In the genomic region with DNA sequence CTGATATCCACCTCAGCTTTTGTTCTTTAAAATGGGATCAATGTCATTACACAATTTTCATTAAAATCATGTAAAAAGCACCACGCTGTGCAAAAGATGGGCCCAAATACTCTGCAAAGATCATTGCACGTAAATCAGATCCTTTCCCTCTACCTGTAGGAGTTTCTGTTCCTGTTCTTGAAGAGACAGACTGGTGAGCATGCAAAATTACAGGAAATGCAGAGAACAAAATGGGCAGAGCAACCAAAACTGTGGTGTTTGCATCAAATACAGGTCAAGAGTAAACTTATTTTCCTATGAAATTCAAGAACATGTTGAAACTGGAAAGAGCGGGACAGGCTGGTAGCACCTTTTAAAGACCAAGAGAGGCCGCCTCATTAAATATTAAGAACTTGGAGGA, we compare ENCODE assay signal across 1 cellular context.
TF ChIP-seq lines count a peak whose summit lies in the region.

No MANE protein-coding gene starts in this region.

TF ChIP-seq in GM12878, 131 proteins besides CTCF, POLR2A, EP300 and RAD21 (continued from another document):
- TF ChIP-seq NRF1 (conservative IDR thresholded peaks at IDR 0.05; ENCODE audit: low read depth, low read length) (no peak), ZNF217 (IDR thresholded peaks at IDR 0.05) (no peak), ZNF207 (IDR thresholded peaks at IDR 0.05; ENCODE audit: borderline replicate concordance) (no peak), SMC3 (IDR thresholded peaks at IDR 0.05; ENCODE audit: borderline replicate concordance, low read length) (no peak), RBBP5 (conservative IDR thresholded peaks at IDR 0.05) (no peak), SPI1 (IDR thresholded peaks at IDR 0.05; ENCODE audit: borderline replicate concordance, insufficient read depth, low read depth, low read length) (peak; percentile 95), MEF2A (IDR thresholded peaks at IDR 0.05; ENCODE audit: insufficient read depth, low read depth, low read length) (no peak), MTA2 (IDR thresholded peaks at IDR 0.05; ENCODE audit: low read depth) (no peak), JUNB (IDR thresholded peaks at IDR 0.05) (no peak), GATAD2B (conservative IDR thresholded peaks at IDR 0.05; ENCODE audit: low read depth) (no peak), CBFB (IDR thresholded peaks at IDR 0.05; ENCODE audit: low read depth) (no peak), RUNX3 (IDR thresholded peaks at IDR 0.05; ENCODE audit: low read length) (peak; percentile 40; the same call in 1 of the 2 replicates), FOXK2 (IDR thresholded peaks at IDR 0.05) (no peak), STAT1 (conservative IDR thresholded peaks at IDR 0.05) (no peak), HDAC2 (IDR thresholded peaks at IDR 0.05) (no peak), HDGF (IDR thresholded peaks at IDR 0.05) (no peak), YY1 (IDR thresholded peaks at IDR 0.05; ENCODE audit: low read depth, low read length) (no peak), BHLHE40 (IDR thresholded peaks at IDR 0.05; ENCODE audit: borderline replicate concordance in 1 of 2, low read depth in 2 of 2, low read length in 1 of 2) (no peak), BCL11A (IDR thresholded peaks at IDR 0.05; ENCODE audit: low read depth, low read length) (0 out of 2 replicates have a peak, but pooled peaks have one; percentile 31), IKZF1 (conservative IDR thresholded peaks at IDR 0.05) (no peak), CHD1 (IDR thresholded peaks at IDR 0.05; ENCODE audit: low read depth, low read length) (no peak), IKZF2 (IDR thresholded peaks at IDR 0.05) (peak in 1 of 2 experiments; percentile 53; a peak in 1 of 4 replicates)
- TF ChIP-seq, protein P1, sequence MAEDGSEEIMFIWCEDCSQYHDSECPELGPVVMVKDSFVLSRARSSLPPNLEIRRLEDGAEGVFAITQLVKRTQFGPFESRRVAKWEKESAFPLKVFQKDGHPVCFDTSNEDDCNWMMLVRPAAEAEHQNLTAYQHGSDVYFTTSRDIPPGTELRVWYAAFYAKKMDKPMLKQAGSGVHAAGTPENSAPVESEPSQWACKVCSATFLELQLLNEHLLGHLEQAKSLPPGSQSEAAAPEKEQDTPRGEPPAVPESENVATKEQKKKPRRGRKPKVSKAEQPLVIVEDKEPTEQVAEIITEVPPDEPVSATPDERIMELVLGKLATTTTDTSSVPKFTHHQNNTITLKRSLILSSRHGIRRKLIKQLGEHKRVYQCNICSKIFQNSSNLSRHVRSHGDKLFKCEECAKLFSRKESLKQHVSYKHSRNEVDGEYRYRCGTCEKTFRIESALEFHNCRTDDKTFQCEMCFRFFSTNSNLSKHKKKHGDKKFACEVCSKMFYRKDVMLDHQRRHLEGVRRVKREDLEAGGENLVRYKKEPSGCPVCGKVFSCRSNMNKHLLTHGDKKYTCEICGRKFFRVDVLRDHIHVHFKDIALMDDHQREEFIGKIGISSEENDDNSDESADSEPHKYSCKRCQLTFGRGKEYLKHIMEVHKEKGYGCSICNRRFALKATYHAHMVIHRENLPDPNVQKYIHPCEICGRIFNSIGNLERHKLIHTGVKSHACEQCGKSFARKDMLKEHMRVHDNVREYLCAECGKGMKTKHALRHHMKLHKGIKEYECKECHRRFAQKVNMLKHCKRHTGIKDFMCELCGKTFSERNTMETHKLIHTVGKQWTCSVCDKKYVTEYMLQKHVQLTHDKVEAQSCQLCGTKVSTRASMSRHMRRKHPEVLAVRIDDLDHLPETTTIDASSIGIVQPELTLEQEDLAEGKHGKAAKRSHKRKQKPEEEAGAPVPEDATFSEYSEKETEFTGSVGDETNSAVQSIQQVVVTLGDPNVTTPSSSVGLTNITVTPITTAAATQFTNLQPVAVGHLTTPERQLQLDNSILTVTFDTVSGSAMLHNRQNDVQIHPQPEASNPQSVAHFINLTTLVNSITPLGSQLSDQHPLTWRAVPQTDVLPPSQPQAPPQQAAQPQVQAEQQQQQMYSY (CRISPR knock-in tag; IDR thresholded peaks at IDR 0.05): no peak
- TF ChIP-seq, protein P2, sequence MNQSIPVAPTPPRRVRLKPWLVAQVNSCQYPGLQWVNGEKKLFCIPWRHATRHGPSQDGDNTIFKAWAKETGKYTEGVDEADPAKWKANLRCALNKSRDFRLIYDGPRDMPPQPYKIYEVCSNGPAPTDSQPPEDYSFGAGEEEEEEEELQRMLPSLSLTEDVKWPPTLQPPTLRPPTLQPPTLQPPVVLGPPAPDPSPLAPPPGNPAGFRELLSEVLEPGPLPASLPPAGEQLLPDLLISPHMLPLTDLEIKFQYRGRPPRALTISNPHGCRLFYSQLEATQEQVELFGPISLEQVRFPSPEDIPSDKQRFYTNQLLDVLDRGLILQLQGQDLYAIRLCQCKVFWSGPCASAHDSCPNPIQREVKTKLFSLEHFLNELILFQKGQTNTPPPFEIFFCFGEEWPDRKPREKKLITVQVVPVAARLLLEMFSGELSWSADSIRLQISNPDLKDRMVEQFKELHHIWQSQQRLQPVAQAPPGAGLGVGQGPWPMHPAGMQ (IDR thresholded peaks at IDR 0.05; ENCODE audit: borderline replicate concordance): no peak
- TF ChIP-seq, protein P3, sequence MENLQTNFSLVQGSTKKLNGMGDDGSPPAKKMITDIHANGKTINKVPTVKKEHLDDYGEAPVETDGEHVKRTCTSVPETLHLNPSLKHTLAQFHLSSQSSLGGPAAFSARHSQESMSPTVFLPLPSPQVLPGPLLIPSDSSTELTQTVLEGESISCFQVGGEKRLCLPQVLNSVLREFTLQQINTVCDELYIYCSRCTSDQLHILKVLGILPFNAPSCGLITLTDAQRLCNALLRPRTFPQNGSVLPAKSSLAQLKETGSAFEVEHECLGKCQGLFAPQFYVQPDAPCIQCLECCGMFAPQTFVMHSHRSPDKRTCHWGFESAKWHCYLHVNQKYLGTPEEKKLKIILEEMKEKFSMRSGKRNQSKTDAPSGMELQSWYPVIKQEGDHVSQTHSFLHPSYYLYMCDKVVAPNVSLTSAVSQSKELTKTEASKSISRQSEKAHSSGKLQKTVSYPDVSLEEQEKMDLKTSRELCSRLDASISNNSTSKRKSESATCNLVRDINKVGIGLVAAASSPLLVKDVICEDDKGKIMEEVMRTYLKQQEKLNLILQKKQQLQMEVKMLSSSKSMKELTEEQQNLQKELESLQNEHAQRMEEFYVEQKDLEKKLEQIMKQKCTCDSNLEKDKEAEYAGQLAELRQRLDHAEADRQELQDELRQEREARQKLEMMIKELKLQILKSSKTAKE (IDR thresholded peaks at IDR 0.05; ENCODE audit: low read depth, poor library complexity, severe bottlenecking): no peak
